18 cellular contexts compared by ENCODE assay signal in genomic region chr11:66867425-66868040, GRCh38. TPM values are rescaled to one million over a fixed set of nuclear protein-coding genes. Genes with fewer than 3 reads are reported as not detected.
A peak's percentile ranks its signal among the peaks of the same experiment; 100 is the strongest.
DNase-seq lines count a peak whose midpoint lies in the region; TF ChIP-seq lines count a peak whose summit lies in the region.
"Had no signal": no experiment of that assay in that cellular context is flagged by ENCODE, and none has a peak within 500 bp of the region (broad histone marks: within the 10 kb centered on the region; RNA-seq: fewer than 3 reads in every experiment).

No MANE protein-coding gene starts in this region.

- intact Hi-C loops in prostate gland (cut with DNase I), result no loop called here

- H4K20me1 ChIP-seq in osteoblast (ENCODE audit: insufficient read depth, low read length), result no peaks in the 10 kb centered on the region

- H3K27ac ChIP-seq in osteoblast (ENCODE audit: low read depth, low read length), result no peak overlapping the region
- H3K27ac ChIP-seq in prostate gland, result no peak overlapping the region
- H3K27ac ChIP-seq: BLaER1, gastroesophageal sphincter, HL-60 had no signal

- H3K27me3 ChIP-seq in osteoblast (ENCODE audit: insufficient read depth, low read length) (no peaks in the 10 kb centered on the region), prostate gland (replicated peaks; ENCODE audit: insufficient read depth) (no peaks in the 10 kb centered on the region)
- H3K27me3 ChIP-seq: BLaER1, gastroesophageal sphincter had no signal

- TF ChIP-seq CTCF in osteoblast (IDR thresholded peaks at IDR 0.05; ENCODE audit: extremely low read depth, low read depth, low read length), result no peak
- no peak for TF ChIP-seq CTCF in prostate gland (IDR thresholded peaks at IDR 0.05)

- H3K4me3 ChIP-seq in osteoblast (ENCODE audit: insufficient read depth, low read length) (no peak overlapping the region), prostate gland (no peak overlapping the region)
- H3K4me3 ChIP-seq: BLaER1, gastroesophageal sphincter, mucosa of descending colon had no signal

- TF ChIP-seq POLR2A in prostate gland (IDR thresholded peaks at IDR 0.05), result no peak

- no peaks in the 10 kb centered on the region for H3K79me2 ChIP-seq in osteoblast (ENCODE audit: insufficient read depth, low read length)

- DNase-seq in NCI-H2171 treated with DMSO at 0.1 percent for 48 hours (lab: John Stamatoyannopoulos, UW), result peak; percentile 38
- no peak for DNase-seq in NCI-H2171 (lab: John Stamatoyannopoulos, UW)
- DNase-seq in NCI-H69 (lab: John Stamatoyannopoulos, UW), result peak; percentile 20
- peak; percentile 50 for DNase-seq in cerebellar cortex (ENCODE audit: low spot score)
- DNase-seq in osteoblast (ENCODE audit: insufficient read length, low spot score, missing footprints), result peak; percentile 76
- no peak for DNase-seq in NCI-H1436 (lab: John Stamatoyannopoulos, UW)
- DNase-seq in prostate gland (ENCODE audit: low spot score), result no peak
- no peak for DNase-seq in NCI-H1048 (lab: John Stamatoyannopoulos, UW)
- DNase-seq: activated CD4-positive, alpha-beta T cell treated with anti-CD3 and anti-CD28 coated beads for 48 hours; erythroblast; mucosa of descending colon; NCI-H1092 treated with DMSO at 0.1 percent for 48 hours; NCI-H526 treated with DMSO at 0.1 percent for 48 hours; stimulated activated CD4-positive, alpha-beta T cell treated with anti-CD3 and anti-CD28 coated beads, Interleukin-12 subunit alpha, Interleukin-12 subunit beta, amount 100 ng/mL, for 4 hours; stimulated activated CD8-positive, alpha-beta memory T cell treated with anti-CD3 and anti-CD28 coated beads, Interleukin-4, amount 100 ng/mL, for 48 hours had no signal

- H2AFZ ChIP-seq in osteoblast (ENCODE audit: low read length), result no peak overlapping the region

- WGBS in prostate gland, result 80% methylated on average over 14 of the region's 14 CpGs

- no peaks in the 10 kb centered on the region for H3K9me3 ChIP-seq in osteoblast (ENCODE audit: low read depth, low read length)
- H3K9me3 ChIP-seq in prostate gland, result no peaks in the 10 kb centered on the region
- H3K9me3 ChIP-seq: BLaER1, gastroesophageal sphincter, mucosa of descending colon had no signal

- H3K4me2 ChIP-seq in osteoblast (ENCODE audit: insufficient read depth, low read length), result no peak overlapping the region

- H3K36me3 ChIP-seq in osteoblast (ENCODE audit: insufficient read depth, low read length) (no peaks in the 10 kb centered on the region), prostate gland (no peaks in the 10 kb centered on the region)

- H3K4me1 ChIP-seq in osteoblast (ENCODE audit: insufficient read depth, low read length) (no peaks in the 10 kb centered on the region), prostate gland (replicated peaks) (no peaks in the 10 kb centered on the region)
- H3K4me1 ChIP-seq: gastroesophageal sphincter had no signal

RNA-seq across cellular contexts. Expression of gene LRFN4, which starts 10.7 kb away (rescaled TPM):
- total RNA-seq in osteoblast (15.9 and 16.3 TPM in 2 replicates), prostate gland (10 to 100 TPM in 1 of 2 donors, 1 to 10 TPM in 1; 6.6 to 17.3 TPM)

RNA-seq across cellular contexts. Expression of gene RCE1, which starts 24.3 kb away (rescaled TPM):
- total RNA-seq in osteoblast (11.5 and 18.1 TPM in 2 replicates), prostate gland (10 to 100 TPM; 27.1 to 50.0 TPM)

Comparison
In these comparisons a context has a peak if more than half of its experiments do, and no peak if none do; other contexts are left out.
1. DNase-seq: peak in NCI-H2171 treated with DMSO at 0.1 percent for 48 hours (single experiment), NCI-H69 (single experiment), cerebellar cortex (single experiment) and osteoblast (single experiment); none in NCI-H2171 (single experiment), NCI-H1436 (single experiment), prostate gland (single experiment) and NCI-H1048 (single experiment).